Comparison of ENCODE assay signal across 8 cellular contexts in genomic region chr7:32891800-32892520, GRCh38. TPM values are rescaled to one million over a fixed set of nuclear protein-coding genes. Genes with fewer than 3 reads are reported as not detected.
DNase-seq lines count a peak whose midpoint lies in the region; ATAC-seq and TF ChIP-seq lines count a peak whose summit lies in the region.

No MANE protein-coding gene starts in this region.

- POLR2A ChIA-PET in AG04449 (lab: Yijun Ruan, JAX): interaction anchor here (0.6 to 1.8 kb wide), 2 partner anchors 13 to 170 kb away, joined by 3 to 8 read pairs; partner anchors contain the start of gene NT5C3A

- peak overlapping the region; percentile 83 for H3K4me3 ChIP-seq in AG04449 (ENCODE audit: low read depth, low read length)
- peak overlapping the region; percentile 99 for H3K4me3 ChIP-seq in WERI-Rb-1 (ENCODE audit: low read depth, low read length)
- H3K4me3 ChIP-seq in mammary epithelial cell (replicated peaks in 1 of 3; ENCODE audit: insufficient read depth in 1 of 3, low read depth in 2 of 3, low read length in 3 of 3): peak overlapping the region; percentile 85 to 91 (median 85)

- DNase-seq in AG04449 (ENCODE audit: low read depth, low spot score): no peak
- DNase-seq in NCI-H2196 (lab: John Stamatoyannopoulos, UW; ENCODE audit: unreplicated experiment): peak; percentile 93
- peak; percentile 99 for DNase-seq in WERI-Rb-1
- peak; percentile 95 for DNase-seq in mammary epithelial cell
- DNase-seq in iPS-NIHi7 (ENCODE audit: extremely low spot score): peak; percentile 85
- peak; percentile 83 for DNase-seq in smooth muscle cell of the brain vasculature (ENCODE audit: low read depth, low spot score)

- peak overlapping the region; percentile 98 for H3K9ac ChIP-seq in mammary epithelial cell (ENCODE audit: insufficient read depth, low read length)

- intact Hi-C loops in mammary epithelial cell (cut with micrococcal nuclease): loop anchor here (2.0 to 5.0 kb wide), 3 partner anchors 51 to 215 kb away; partner anchors contain the start of genes NT5C3A and RP9

- H3K36me3 ChIP-seq in WERI-Rb-1: peaks cover 3% of the 10 kb centered on the region
- H3K36me3 ChIP-seq in mammary epithelial cell (ENCODE audit: insufficient read depth, low read length): no peaks in the 10 kb centered on the region

- ATAC-seq in GM18873 (IDR thresholded peaks at IDR 0.05; ENCODE audit: low FRiP score, unreplicated experiment) (peak; percentile 54), HG03135 (IDR thresholded peaks at IDR 0.05; ENCODE audit: unreplicated experiment) (peak; percentile 46)

- in situ Hi-C loops in mammary epithelial cell (cut with MboI; ENCODE audit: low sequenced_read_pairs in 2 of 2): no loop called here

- H3K9me3 ChIP-seq in WERI-Rb-1 (ENCODE audit: severe bottlenecking) (no peaks in the 10 kb centered on the region), mammary epithelial cell (replicated peaks; ENCODE audit: insufficient read depth, low read length) (no peaks in the 10 kb centered on the region)

- CTCF ChIA-PET in AG04449 (lab: Yijun Ruan, JAX): interaction anchor here (1.5 to 1.6 kb wide), 2 partner anchors 9 to 46 kb away, joined by 3 read pairs; no protein-coding TSS in a partner anchor
- CTCF ChIA-PET in mammary epithelial cell (lab: Charles Lee; ENCODE audit: low non-redundant PET): interaction anchor here (0.6 kb wide), 1 partner anchor 237 kb away, joined by 4 read pairs; no protein-coding TSS in a partner anchor

- peak overlapping the region; percentile 97 for H3K27ac ChIP-seq in WERI-Rb-1
- H3K27ac ChIP-seq in mammary epithelial cell (ENCODE audit: insufficient read depth, low read depth, low read length): peak overlapping the region; percentile 96

- BruUV-seq in mammary epithelial cell (replicated peaks; lab: Mats Ljungman, UMichigan): TSS peak; percentile 40

- under 1% methylated on average over 30 of the region's 85 CpGs for WGBS in mammary epithelial cell (ENCODE audit: low coverage, missing lambda C conversion rate)

- peak overlapping the region; percentile 97 for H3K4me2 ChIP-seq in mammary epithelial cell (ENCODE audit: insufficient read depth, low read depth, low read length)

- peaks cover 24% of the 10 kb centered on the region for H3K4me1 ChIP-seq in mammary epithelial cell (ENCODE audit: insufficient read depth, low read length)

- peak overlapping the region; percentile 93 for H2AFZ ChIP-seq in mammary epithelial cell (ENCODE audit: low read depth, low read length)

- H3K79me2 ChIP-seq in mammary epithelial cell (ENCODE audit: insufficient read depth, low read length): peaks cover 41% of the 10 kb centered on the region

- H3K27me3 ChIP-seq in WERI-Rb-1 (ENCODE audit: insufficient read depth, low read depth, severe bottlenecking) (no peaks in the 10 kb centered on the region), mammary epithelial cell (ENCODE audit: insufficient read depth, low read length) (no peaks in the 10 kb centered on the region)

- H4K20me1 ChIP-seq in mammary epithelial cell (ENCODE audit: insufficient read depth, low read length): no peaks in the 10 kb centered on the region

- TF ChIP-seq CTCF in AG04449 (IDR thresholded peaks at IDR 0.05; ENCODE audit: insufficient read depth, low read length, missing control alignments): no peak
- no peak for TF ChIP-seq CTCF in WERI-Rb-1 (IDR thresholded peaks at IDR 0.05; ENCODE audit: low read depth, low read length)
- no peak for TF ChIP-seq CTCF in mammary epithelial cell (conservative IDR thresholded peaks at IDR 0.05 in 1 of 2, IDR thresholded peaks at IDR 0.05 in 1 of 2; ENCODE audit: extremely low read depth in 1 of 2, insufficient read depth in 1 of 2, low read depth in 1 of 2, low read length in 2 of 2)

- dilution Hi-C loops in mammary epithelial cell (cut with HindIII; ENCODE audit: low sequenced_read_pairs): loop anchor here (5.0 kb wide), 1 partner anchor 50 kb away; no protein-coding TSS in a partner anchor

RNA-seq across cellular contexts. Expression of gene KBTBD2, which starts 0.4 kb away (rescaled TPM):
- 10 to 100 TPM; 23.3 to 26.0 TPM for total RNA-seq in mammary epithelial cell
- 14.2 TPM for polyA plus RNA-seq in mammary epithelial cell
- polyA minus RNA-seq in mammary epithelial cell: 47.4 TPM
